In genomic region chr1:189323090-189323489, GRCh38 we compare ENCODE assay signal across 18 cellular contexts.
DNase-seq lines count a peak whose midpoint lies in the region; ATAC-seq and TF ChIP-seq lines count a peak whose summit lies in the region.
"Had no signal": no experiment of that assay in that cellular context is flagged by ENCODE, and none has a peak within 500 bp of the region (broad histone marks: within the 10 kb centered on the region; RNA-seq: fewer than 3 reads in every experiment).

No MANE protein-coding gene starts in this region.

- no peaks in the 10 kb centered on the region for H3K27me3 Mint-ChIP-seq in activated CD4-positive, alpha-beta T cell treated with anti-CD3 and anti-CD28 coated beads for 36 hours
- H3K27me3 Mint-ChIP-seq: CD4-positive, CD25-positive, alpha-beta regulatory T cell; IgD-negative memory B cell had no signal

- H3K9ac ChIP-seq in fibroblast of lung (ENCODE audit: insufficient read depth, low read length), result no peak overlapping the region

- H3K4me2 ChIP-seq in fibroblast of lung (ENCODE audit: extremely low read depth, insufficient read depth, low read length), result no peak overlapping the region

- H4K20me1 ChIP-seq in fibroblast of lung (ENCODE audit: control insufficient read depth, extremely low read depth, insufficient read depth, low read length), result no peaks in the 10 kb centered on the region

- in situ Hi-C loops in ACHN (cut with HindIII; ENCODE audit: low pct_ligation_motif_present, low pct_unique_long_range_greater_than_20kb, low sequenced_read_pairs), result no loop called here

- CTCF ChIA-PET in activated CD4-positive, alpha-beta T cell treated with anti-CD3 and anti-CD28 coated beads for 36 hours (lab: Charles Lee), result no interaction called here

- no peaks in the 10 kb centered on the region for H3K36me3 ChIP-seq in fibroblast of lung (ENCODE audit: control insufficient read depth, insufficient read depth, low read length)
- no peaks in the 10 kb centered on the region for H3K36me3 ChIP-seq in lower lobe of right lung
- H3K36me3 ChIP-seq: BE2C, SJCRH30 had no signal

- no peak overlapping the region for H3K27ac ChIP-seq in fibroblast of lung (ENCODE audit: insufficient read depth, low read length)
- no peak overlapping the region for H3K27ac ChIP-seq in lower lobe of right lung
- H3K27ac ChIP-seq: SJCRH30 had no signal

- no peaks in the 10 kb centered on the region for H3K4me1 ChIP-seq in fibroblast of lung (ENCODE audit: control insufficient read depth, extremely low read depth, insufficient read depth, low read length)
- H3K4me1 ChIP-seq in lower lobe of right lung, result no peaks in the 10 kb centered on the region
- H3K4me1 ChIP-seq: BE2C, Caco-2, SJCRH30 had no signal

- TF ChIP-seq CTCF in fibroblast of lung (conservative IDR thresholded peaks at IDR 0.05 in 1 of 2, IDR thresholded peaks at IDR 0.05 in 1 of 2; ENCODE audit: low read depth in 1 of 2, low read length in 2 of 2) (no peak), lower lobe of right lung (IDR thresholded peaks at IDR 0.05) (no peak)

- no peak for ATAC-seq in activated CD4-positive, alpha-beta T cell treated with anti-CD3 and anti-CD28 coated beads for 36 hours
- no peak for ATAC-seq in lower lobe of right lung
- ATAC-seq: Panc1 had no signal

- no peaks in the 10 kb centered on the region for H3K36me3 Mint-ChIP-seq in activated CD4-positive, alpha-beta T cell treated with anti-CD3 and anti-CD28 coated beads for 36 hours (ENCODE audit: low read depth)
- H3K36me3 Mint-ChIP-seq: CD4-positive, CD25-positive, alpha-beta regulatory T cell; IgD-negative memory B cell had no signal

- H3K9me3 ChIP-seq in fibroblast of lung (ENCODE audit: control insufficient read depth, insufficient read depth, low read depth, low read length) (no peaks in the 10 kb centered on the region), lower lobe of right lung (no peaks in the 10 kb centered on the region)
- H3K9me3 ChIP-seq: BE2C, Caco-2, SJCRH30 had no signal

- DNase-seq in HS-27A (ENCODE audit: low read depth) (peak; percentile 11), amniotic epithelial cell (ENCODE audit: low read depth) (peak; percentile 31), fibroblast of lung (ENCODE audit: low read depth in 2 of 2) (peak; percentile 28 to 57), UCSD-AML1 (lab: John Stamatoyannopoulos, UW; ENCODE audit: unreplicated experiment) (no peak), ACHN (no peak), lower lobe of right lung (no peak)
- no peak for DNase-seq in activated CD4-positive, alpha-beta T cell treated with anti-CD3 and anti-CD28 coated beads for 36 hours
- DNase-seq: BE2C; Caco-2; CD4-positive, CD25-positive, alpha-beta regulatory T cell; DMS153; Karpas-422; NCI-H1048; NCI-H1436 treated with DMSO at 0.1 percent for 48 hours; NCI-H2029; SJCRH30 had no signal

- intact Hi-C loops in activated CD4-positive, alpha-beta T cell treated with anti-CD3 and anti-CD28 coated beads for 36 hours (cut with DNase I, micrococcal nuclease), result no loop called here
- intact Hi-C loops in lower lobe of right lung (cut with DNase I), result no loop called here

- no peak overlapping the region for H2AFZ ChIP-seq in fibroblast of lung (ENCODE audit: low read length)

- no peak overlapping the region for H3K4me3 Mint-ChIP-seq in activated CD4-positive, alpha-beta T cell treated with anti-CD3 and anti-CD28 coated beads for 36 hours
- H3K4me3 Mint-ChIP-seq: CD4-positive, CD25-positive, alpha-beta regulatory T cell; IgD-negative memory B cell had no signal

- POLR2A ChIA-PET in activated CD4-positive, alpha-beta T cell treated with anti-CD3 and anti-CD28 coated beads for 36 hours (lab: Charles Lee), result no interaction called here

- no peak overlapping the region for H3K4me3 ChIP-seq in fibroblast of lung (replicated peaks in 1 of 4; ENCODE audit: control extremely low read depth in 1 of 4, insufficient read depth in 1 of 4, low read depth in 3 of 4, low read length in 4 of 4)
- H3K4me3 ChIP-seq in lower lobe of right lung, result no peak overlapping the region
- H3K4me3 ChIP-seq: SJCRH30 had no signal

- H3K27ac Mint-ChIP-seq in activated CD4-positive, alpha-beta T cell treated with anti-CD3 and anti-CD28 coated beads for 36 hours, result no peak overlapping the region
- H3K27ac Mint-ChIP-seq: CD4-positive, CD25-positive, alpha-beta regulatory T cell; IgD-negative memory B cell had no signal

- H3K79me2 ChIP-seq in fibroblast of lung (ENCODE audit: control insufficient read depth, insufficient read depth, low read length), result no peaks in the 10 kb centered on the region

- no peaks in the 10 kb centered on the region for H3K27me3 ChIP-seq in fibroblast of lung (ENCODE audit: control insufficient read depth, insufficient read depth, low read length)
- no peaks in the 10 kb centered on the region for H3K27me3 ChIP-seq in lower lobe of right lung (ENCODE audit: low read depth)
- H3K27me3 ChIP-seq: BE2C, SJCRH30 had no signal

- H3K9me3 Mint-ChIP-seq in activated CD4-positive, alpha-beta T cell treated with anti-CD3 and anti-CD28 coated beads for 36 hours (ENCODE audit: low read depth), result peaks cover 8% of the 10 kb centered on the region

- H3K4me1 Mint-ChIP-seq in activated CD4-positive, alpha-beta T cell treated with anti-CD3 and anti-CD28 coated beads for 36 hours, result no peaks in the 10 kb centered on the region
- H3K4me1 Mint-ChIP-seq: CD4-positive, CD25-positive, alpha-beta regulatory T cell; IgD-negative memory B cell had no signal

Comparison
In these comparisons a context has a peak if more than half of its experiments do, and no peak if none do; other contexts are left out.
1. DNase-seq: peak in HS-27A (single experiment), amniotic epithelial cell (single experiment) and fibroblast of lung (2 of 2); none in activated CD4-positive, alpha-beta T cell treated with anti-CD3 and anti-CD28 coated beads for 36 hours (single experiment), UCSD-AML1 (single experiment), ACHN (single experiment) and lower lobe of right lung (single experiment).